In genomic region chr12:124764451-124764850, GRCh38 we compare ENCODE assay signal across 8 cellular contexts.
DNase-seq lines count a peak whose midpoint lies in the region; ATAC-seq, FAIRE-seq and TF ChIP-seq lines count a peak whose summit lies in the region.

No MANE protein-coding gene starts in this region.

- H3K4ac ChIP-seq in neuronal stem cell (ENCODE audit: low read length), result no peak overlapping the region

- H4K8ac ChIP-seq in neuronal stem cell (ENCODE audit: low read depth, low read length), result no peak overlapping the region

- TF ChIP-seq CTCF in pancreas (IDR thresholded peaks at IDR 0.05), result peak; percentile 27 to 65 (median 37)

- H3K23ac ChIP-seq in neuronal stem cell (ENCODE audit: low read depth, low read length, poor library complexity), result no peak overlapping the region

- H3K4me1 ChIP-seq in pancreas (peaks cover 0 to 4% (median 0%) of the 10 kb centered on the region in 3 donors), neuronal stem cell (ENCODE audit: control insufficient read depth in 2 of 2, insufficient read depth in 1 of 2, low read depth in 1 of 2, low read length in 2 of 2) (peaks cover 0 to 1% of the 10 kb centered on the region in 2 donors)

- H3K79me1 ChIP-seq in neuronal stem cell (ENCODE audit: low read depth, low read length), result no peaks in the 10 kb centered on the region

- H2BK5ac ChIP-seq in neuronal stem cell (ENCODE audit: low read length), result no peak overlapping the region

- no peak overlapping the region for H3K4me3 ChIP-seq in pancreas
- no peak overlapping the region for H3K4me3 ChIP-seq in neuronal stem cell (ENCODE audit: low read length in 2 of 2)

- H3K9ac ChIP-seq in neuronal stem cell (ENCODE audit: low read depth, low read length, poor library complexity), result no peak overlapping the region

- H2BK12ac ChIP-seq in neuronal stem cell (ENCODE audit: low read length), result no peak overlapping the region

- H3K27me3 ChIP-seq in pancreas (no peaks in the 10 kb centered on the region), neuronal stem cell (ENCODE audit: control insufficient read depth in 3 of 3, insufficient read depth in 3 of 3, low read depth in 1 of 3, low read length in 3 of 3) (no peaks in the 10 kb centered on the region)

- DNase-seq in activated effector memory CD4-positive, alpha-beta T cell treated with anti-CD3 and anti-CD28 coated beads, Interleukin-2, amount 50 U/mL, for 16 hours, result peak; percentile 71
- no peak for DNase-seq in activated effector memory CD4-positive, alpha-beta T cell treated with Interleukin-2 at 50 U/mL for 16 hours
- DNase-seq in RKO (ENCODE audit: low spot score) (peak; percentile 31), epidermal melanocyte (ENCODE audit: insufficient read length, low spot score) (peak; percentile 43), pancreas (peak in 1 of 6 donors; percentile 50), neuronal stem cell (ENCODE audit: low spot score) (no peak), NCI-H524 treated with DMSO at 0.1 percent for 48 hours (lab: John Stamatoyannopoulos, UW) (no peak)

- intact Hi-C loops in pancreas (cut with DNase I), result loop anchor here in 2 of 3 donors (10.0 kb wide), 1 partner anchor 420 kb away; no protein-coding TSS in a partner anchor

- H3K27ac ChIP-seq in pancreas (no peak overlapping the region), neuronal stem cell (replicated peaks; ENCODE audit: low read length) (no peak overlapping the region)

- H3K14ac ChIP-seq in neuronal stem cell (ENCODE audit: low read length), result no peak overlapping the region

- no peak overlapping the region for H3K4me2 ChIP-seq in neuronal stem cell (ENCODE audit: insufficient read depth, low read length, poor library complexity, severe bottlenecking)

- H2BK120ac ChIP-seq in neuronal stem cell (ENCODE audit: low read depth, low read length), result no peak overlapping the region

- no peak overlapping the region for H2AFZ ChIP-seq in neuronal stem cell (ENCODE audit: low read length)

- H3K9me3 ChIP-seq in pancreas, result no peaks in the 10 kb centered on the region
- peaks cover 8 to 23% of the 10 kb centered on the region in 2 donors for H3K9me3 ChIP-seq in neuronal stem cell (replicated peaks in 1 of 2; ENCODE audit: control insufficient read depth in 2 of 2, insufficient read depth in 1 of 2, low read depth in 1 of 2, low read length in 2 of 2)

- FAIRE-seq in pancreas (lab: Jason Lieb, UNC), result no peak

- 66 to 72% methylated on average over 3 of the region's 3 CpGs for WGBS in pancreas, 2 donors
- WGBS in neuronal stem cell (ENCODE audit: extremely low coverage in 2 of 2, insufficient read length in 2 of 2, insufficient replicate concordance in 1 of 2), 2 donors, result no CpG with 5 or more reads among the region's 3 CpGs

- H3K36me3 ChIP-seq in pancreas, result no peaks in the 10 kb centered on the region
- no peaks in the 10 kb centered on the region for H3K36me3 ChIP-seq in neuronal stem cell (replicated peaks in 1 of 2; ENCODE audit: control insufficient read depth in 2 of 2, insufficient read depth in 2 of 2, low read length in 2 of 2)

- no peak overlapping the region for H4K91ac ChIP-seq in neuronal stem cell (ENCODE audit: low read depth, low read length, poor library complexity)

- no peak overlapping the region for H3K18ac ChIP-seq in neuronal stem cell (ENCODE audit: low read length)

- no peak overlapping the region for H2BK15ac ChIP-seq in neuronal stem cell (ENCODE audit: low read length)

- no peak overlapping the region for H2AK5ac ChIP-seq in neuronal stem cell (ENCODE audit: low read depth, low read length)

- ATAC-seq in pancreas (peak in 2 of 4 donors; percentile 16 to 34), HG03442 (IDR thresholded peaks at IDR 0.05; ENCODE audit: unreplicated experiment) (no peak)

Comparison
In these comparisons a context has a peak if more than half of its experiments do, and no peak if none do; other contexts are left out.
1. DNase-seq: peak in activated effector memory CD4-positive, alpha-beta T cell treated with anti-CD3 and anti-CD28 coated beads, Interleukin-2, amount 50 U/mL, for 16 hours (single experiment), RKO (single experiment) and epidermal melanocyte (single experiment); none in activated effector memory CD4-positive, alpha-beta T cell treated with Interleukin-2 at 50 U/mL for 16 hours (single experiment), neuronal stem cell (single experiment) and NCI-H524 treated with DMSO at 0.1 percent for 48 hours (single experiment).